ENCODE assay signal across 9 cellular contexts in genomic region chr2:134136702-134137101, GRCh38.
DNase-seq lines count a peak whose midpoint lies in the region; ATAC-seq and TF ChIP-seq lines count a peak whose summit lies in the region.
"Had no signal": no experiment of that assay in that cellular context is flagged by ENCODE, and none has a peak within 500 bp of the region (broad histone marks: within the 10 kb centered on the region; RNA-seq: fewer than 3 reads in every experiment).

No MANE protein-coding gene starts in this region.

- DNase-seq in HFFc6 = no peak
- DNase-seq in T-helper 17 cell = no peak
- no peak for DNase-seq in heart right ventricle
- DNase-seq in stimulated activated effector memory CD8-positive, alpha-beta T cell treated with anti-CD3 and anti-CD28 coated beads, Interleukin-12 subunit alpha, Interleukin-12 subunit beta, amount 100 ng/mL, for 72 hours (ENCODE audit: low spot score in 2 of 2) = no peak
- DNase-seq in Kasumi-1 (lab: John Stamatoyannopoulos, UW) = no peak
- DNase-seq in aorta = no peak
- no peak for DNase-seq in HuH-7.5 (ENCODE audit: low spot score)
- DNase-seq: NCI-H446 had no signal

- H3K4me1 Mint-ChIP-seq in HFFc6 (ENCODE audit: low read depth) (peaks cover 67% of the 10 kb centered on the region), T-helper 17 cell (peaks cover 69% of the 10 kb centered on the region)
- H3K4me1 Mint-ChIP-seq in stimulated activated effector memory CD8-positive, alpha-beta T cell treated with anti-CD3 and anti-CD28 coated beads, Interleukin-12 subunit alpha, Interleukin-12 subunit beta, amount 100 ng/mL, for 72 hours = peaks cover 60% of the 10 kb centered on the region

- 0 to 3% methylated on average over 2 of the region's 2 CpGs for WGBS in heart right ventricle, 2 donors
- WGBS in aorta, 2 donors = 0 to 1% methylated on average over 2 of the region's 2 CpGs

- H3K27ac ChIP-seq in heart right ventricle = peak overlapping the region in 9 of 10 donors; percentile 48 to 85 (median 80)
- peak overlapping the region in 1 of 2 donors; percentile 74 for H3K27ac ChIP-seq in aorta (ENCODE audit: low read depth in 1 of 2, low read length in 2 of 2)

- H3K9me3 Mint-ChIP-seq in HFFc6 = no peaks in the 10 kb centered on the region
- no peaks in the 10 kb centered on the region for H3K9me3 Mint-ChIP-seq in stimulated activated effector memory CD8-positive, alpha-beta T cell treated with anti-CD3 and anti-CD28 coated beads, Interleukin-12 subunit alpha, Interleukin-12 subunit beta, amount 100 ng/mL, for 72 hours

- peak overlapping the region; percentile 94 for H3K27ac Mint-ChIP-seq in HFFc6
- peak overlapping the region; percentile 87 for H3K27ac Mint-ChIP-seq in T-helper 17 cell
- peak overlapping the region; percentile 65 for H3K27ac Mint-ChIP-seq in stimulated activated effector memory CD8-positive, alpha-beta T cell treated with anti-CD3 and anti-CD28 coated beads, Interleukin-12 subunit alpha, Interleukin-12 subunit beta, amount 100 ng/mL, for 72 hours

- H3K4me1 ChIP-seq in heart right ventricle (peaks cover 7 to 100% (median 95%) of the 10 kb centered on the region in 9 donors), aorta (ENCODE audit: control insufficient read depth in 1 of 2, insufficient read depth in 2 of 2, low read length in 2 of 2) (peaks cover 0 to 2% of the 10 kb centered on the region in 2 donors)

- H3K9me3 ChIP-seq in T-helper 17 cell (ENCODE audit: control insufficient read depth, low read length, poor library complexity, severe bottlenecking) (no peaks in the 10 kb centered on the region), heart right ventricle (no peaks in the 10 kb centered on the region), aorta (ENCODE audit: control insufficient read depth, low read length) (no peaks in the 10 kb centered on the region)

- H3K36me3 Mint-ChIP-seq in HFFc6 (ENCODE audit: low read depth) (peaks cover 21% of the 10 kb centered on the region), T-helper 17 cell (ENCODE audit: low read depth) (peaks cover 3% of the 10 kb centered on the region)
- H3K36me3 Mint-ChIP-seq in stimulated activated effector memory CD8-positive, alpha-beta T cell treated with anti-CD3 and anti-CD28 coated beads, Interleukin-12 subunit alpha, Interleukin-12 subunit beta, amount 100 ng/mL, for 72 hours = peaks cover 12% of the 10 kb centered on the region

- H3K4me3 Mint-ChIP-seq in HFFc6 (peak overlapping the region; percentile 87), T-helper 17 cell (peak overlapping the region; percentile 86)
- peak overlapping the region; percentile 54 for H3K4me3 Mint-ChIP-seq in stimulated activated effector memory CD8-positive, alpha-beta T cell treated with anti-CD3 and anti-CD28 coated beads, Interleukin-12 subunit alpha, Interleukin-12 subunit beta, amount 100 ng/mL, for 72 hours

- intact Hi-C loops in heart right ventricle (cut with DNase I) (loop anchor here in 4 of 10 donors (5.0 to 10.0 kb wide), 3 partner anchors 36 to 71 kb away; no protein-coding TSS in a partner anchor), aorta (cut with DNase I) (loop anchor here in 1 of 2 donors (5.0 kb wide), 1 partner anchor 56 kb away; no protein-coding TSS in a partner anchor)

- peak overlapping the region in 8 of 10 donors; percentile 5 to 39 (median 24) for H3K4me3 ChIP-seq in heart right ventricle
- no peak overlapping the region for H3K4me3 ChIP-seq in aorta (ENCODE audit: low read length in 2 of 2)

- H3K27me3 ChIP-seq in heart right ventricle = no peaks in the 10 kb centered on the region
- H3K27me3 ChIP-seq in aorta (ENCODE audit: control insufficient read depth in 1 of 2, insufficient read depth in 2 of 2, low read length in 1 of 2) = no peaks in the 10 kb centered on the region

- ATAC-seq in T-helper 17 cell (peak; percentile 21), heart right ventricle (peak in 4 of 8 donors; percentile 18 to 40 (median 34)), aorta (ENCODE audit: low FRiP score) (no peak), HG02970 (IDR thresholded peaks at IDR 0.05; ENCODE audit: low FRiP score, unreplicated experiment) (no peak)
- ATAC-seq in stimulated activated effector memory CD8-positive, alpha-beta T cell treated with anti-CD3 and anti-CD28 coated beads, Interleukin-12 subunit alpha, Interleukin-12 subunit beta, amount 100 ng/mL, for 72 hours = peak; percentile 48

- no peaks in the 10 kb centered on the region; the same call in 1 of the 2 replicates for H3K27me3 Mint-ChIP-seq in HFFc6 (ENCODE audit: insufficient read depth)
- H3K27me3 Mint-ChIP-seq in T-helper 17 cell = no peaks in the 10 kb centered on the region

- H3K36me3 ChIP-seq in heart right ventricle = no peaks in the 10 kb centered on the region
- H3K36me3 ChIP-seq in aorta (ENCODE audit: control insufficient read depth in 1 of 2, insufficient read depth in 2 of 2, low read length in 1 of 2) = no peaks in the 10 kb centered on the region

- TF ChIP-seq CTCF in HFFc6 (IDR thresholded peaks at IDR 0.05) = no peak
- TF ChIP-seq CTCF in heart right ventricle (IDR thresholded peaks at IDR 0.05) = no peak

Comparison
In these comparisons a context has a peak if more than half of its experiments do, and no peak if none do; other contexts are left out.
1. ATAC-seq: peak in T-helper 17 cell (single experiment) and stimulated activated effector memory CD8-positive, alpha-beta T cell treated with anti-CD3 and anti-CD28 coated beads, Interleukin-12 subunit alpha, Interleukin-12 subunit beta, amount 100 ng/mL, for 72 hours (single experiment); none in aorta (single experiment) and HG02970 (single experiment).
2. H3K4me3 ChIP-seq: peak in heart right ventricle (8 of 10); none in aorta (0 of 2).
3. Peak in every context shown above with its lines, with median percentiles within 50 percentile points of each other: H3K27ac Mint-ChIP-seq and H3K4me3 Mint-ChIP-seq.